In the genomic region with DNA sequence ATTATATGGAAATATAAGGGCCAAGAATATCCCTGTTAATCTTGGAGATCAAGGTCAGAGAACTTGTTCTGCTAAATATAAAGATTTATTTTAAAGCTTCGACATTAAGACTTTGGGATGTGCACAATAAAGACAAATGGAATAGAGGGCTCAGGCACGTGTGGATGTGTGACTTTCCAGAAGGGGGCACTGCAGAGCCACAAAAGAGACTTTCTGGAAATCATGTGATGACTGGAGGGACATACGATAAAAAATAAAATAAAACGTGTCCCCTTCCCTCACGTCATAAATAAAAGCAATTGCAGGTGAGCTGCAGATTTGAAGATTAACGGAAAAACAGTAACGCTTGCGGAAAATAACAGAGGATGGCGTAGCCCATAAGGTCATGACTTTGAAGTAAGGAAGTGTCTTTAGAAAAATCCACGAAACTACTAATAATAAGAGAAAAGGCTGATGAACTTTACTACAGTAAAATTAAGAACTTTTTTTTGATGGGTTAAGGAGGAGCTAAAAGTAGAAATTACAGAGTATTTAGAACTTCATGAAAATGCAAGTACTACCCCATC, we compare ENCODE assay signal across 8 cellular contexts. TPM values are rescaled to one million over a fixed set of nuclear protein-coding genes. Genes with fewer than 3 reads are reported as not detected.
A peak's percentile ranks its signal among the peaks of the same experiment; 100 is the strongest.
DNase-seq lines count a peak whose midpoint lies in the region; ATAC-seq and TF ChIP-seq lines count a peak whose summit lies in the region.

No MANE protein-coding gene starts in this region.

- no peak overlapping the region for H3K4me2 ChIP-seq in smooth muscle cell

- H2AFZ ChIP-seq in smooth muscle cell (ENCODE audit: low read depth): no peak overlapping the region

- H3F3A ChIP-seq in smooth muscle cell (ENCODE audit: low read depth): no peaks in the 10 kb centered on the region

- no peak overlapping the region for H3K27ac ChIP-seq in smooth muscle cell (ENCODE audit: low read depth)

- no peak overlapping the region for H3K4me3 ChIP-seq in smooth muscle cell

- H3K27me3 ChIP-seq in smooth muscle cell (ENCODE audit: low read depth): no peaks in the 10 kb centered on the region

- H3K9ac ChIP-seq in smooth muscle cell (ENCODE audit: low read depth): no peak overlapping the region

- peak; percentile 25 for DNase-seq in NCI-H345 (lab: John Stamatoyannopoulos, UW)
- DNase-seq in NCI-H345 treated with DMSO at 0.1 percent for 48 hours (lab: John Stamatoyannopoulos, UW; ENCODE audit: unreplicated experiment): no peak
- peak; percentile 58 for DNase-seq in NCI-H69 (lab: John Stamatoyannopoulos, UW)
- peak; percentile 35 for DNase-seq in activated T-helper 1 cell treated with Interleukin-2 at 50 U/mL for 16 hours (ENCODE audit: low read depth)
- DNase-seq in globus pallidus (ENCODE audit: low spot score): peak; percentile 26
- no peak for DNase-seq in smooth muscle cell (lab: John Stamatoyannopoulos, UW; ENCODE audit: unreplicated experiment)
- no peak for DNase-seq in OCI-M2 (lab: John Stamatoyannopoulos, UW; ENCODE audit: unreplicated experiment)

- TF ChIP-seq CTCF in smooth muscle cell (IDR thresholded peaks at IDR 0.05; ENCODE audit: borderline replicate concordance, insufficient read depth, poor library complexity, severe bottlenecking): peak; percentile 62

- no peaks in the 10 kb centered on the region for H3K9me3 ChIP-seq in smooth muscle cell (replicated peaks; ENCODE audit: low read depth)

- H3K36me3 ChIP-seq in smooth muscle cell (ENCODE audit: low read depth): no peaks in the 10 kb centered on the region

- no peaks in the 10 kb centered on the region for H3K4me1 ChIP-seq in smooth muscle cell (ENCODE audit: low read depth)

- no peaks in the 10 kb centered on the region for H4K20me1 ChIP-seq in smooth muscle cell (ENCODE audit: low read depth)

- no peak for ATAC-seq in HG03354 (IDR thresholded peaks at IDR 0.05; ENCODE audit: poor library complexity, severe bottlenecking, unreplicated experiment)

- 38% methylated on average over 10 of the region's 10 CpGs for WGBS in smooth muscle cell (ENCODE audit: low lambda C conversion rate)

- no peaks in the 10 kb centered on the region for H3K79me2 ChIP-seq in smooth muscle cell (ENCODE audit: low read depth)

RNA-seq across cellular contexts. Expression of gene ENGASE, which starts 9.4 kb away (rescaled TPM):
- total RNA-seq in smooth muscle cell: 3.8 and 7.8 TPM in 2 replicates
- 9.6 and 11.2 TPM in 2 replicates for polyA plus RNA-seq in smooth muscle cell

RNA-seq across cellular contexts. Expression of gene C1QTNF1, which starts 41.2 kb away (rescaled TPM):
- 5.1 and 5.7 TPM in 2 replicates for total RNA-seq in smooth muscle cell
- polyA plus RNA-seq in smooth muscle cell: 9.4 and 10.0 TPM in 2 replicates

RNA-seq across cellular contexts. Expression of gene CANT1, which starts 55.6 kb away (rescaled TPM):
- total RNA-seq in smooth muscle cell: 41.9 and 42.1 TPM in 2 replicates
- 36.5 and 38.3 TPM in 2 replicates for polyA plus RNA-seq in smooth muscle cell

Comparison
In these comparisons a context has a peak if more than half of its experiments do, and no peak if none do; other contexts are left out.
1. DNase-seq: peak in NCI-H345 (single experiment), NCI-H69 (single experiment), activated T-helper 1 cell treated with Interleukin-2 at 50 U/mL for 16 hours (single experiment) and globus pallidus (single experiment); none in NCI-H345 treated with DMSO at 0.1 percent for 48 hours (single experiment), smooth muscle cell (single experiment) and OCI-M2 (single experiment).